Comparison of ENCODE assay signal across 10 cellular contexts in the genomic region with DNA sequence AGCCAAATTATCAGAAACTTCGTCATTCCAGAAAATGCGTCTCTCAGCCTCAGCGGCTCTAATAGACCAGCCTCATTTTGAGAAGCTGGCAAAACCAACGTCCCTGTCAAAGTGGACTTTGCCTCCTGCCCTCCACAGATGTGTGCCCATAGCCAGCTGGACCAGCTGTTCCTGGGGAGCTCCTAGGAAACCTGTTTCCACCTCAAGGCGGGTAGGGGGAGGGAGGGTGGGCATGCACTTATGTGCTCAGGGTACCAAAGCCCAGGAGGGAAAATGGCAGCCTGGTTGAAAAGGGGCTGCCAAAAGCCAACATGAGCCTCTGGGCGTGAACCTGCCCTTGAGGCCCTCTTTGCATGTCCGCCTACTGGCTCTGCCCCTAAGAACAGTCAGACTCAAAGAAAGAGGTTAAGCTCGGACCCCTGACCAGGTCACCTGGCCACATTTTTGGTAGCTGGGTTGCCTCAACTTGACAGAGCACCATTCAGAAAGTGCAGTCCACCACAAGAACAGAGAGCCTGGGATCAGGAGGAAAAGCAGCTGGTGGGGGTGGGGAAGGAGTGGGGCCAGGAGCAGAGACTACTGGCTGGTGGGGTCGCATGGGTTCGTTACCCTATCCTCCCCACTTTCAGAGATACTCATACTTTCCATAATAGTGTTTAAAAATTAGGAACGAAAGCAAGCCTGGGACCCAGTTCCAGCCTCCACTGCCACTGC. TPM values are rescaled to one million over a fixed set of nuclear protein-coding genes. Genes with fewer than 3 reads are reported as not detected.
DNase-seq lines count a peak whose midpoint lies in the region; ATAC-seq and TF ChIP-seq lines count a peak whose summit lies in the region.
"Had no signal": no experiment of that assay in that cellular context is flagged by ENCODE, and none has a peak within 500 bp of the region (broad histone marks: within the 10 kb centered on the region; RNA-seq: fewer than 3 reads in every experiment).

No MANE protein-coding gene starts in this region.

- peak overlapping the region in 10 of 11 experiments; percentile 86 to 99 (median 96); a peak in 16 of 22 replicates for H3K4me2 ChIP-seq in BLaER1 treated with 17β-estradiol and CSF1 and Interleukin-3, amounts not matched to agents 10 nM and 100 nM

- ATAC-seq in HG03196 (IDR thresholded peaks at IDR 0.05; ENCODE audit: unreplicated experiment), result no peak
- ATAC-seq: activated T-cell treated with anti-CD3 and anti-CD28 coated beads, Interleukin-2, amount 50 U/mL, for 4 hours had no signal

- H3K9me3 ChIP-seq in BLaER1 treated with 17β-estradiol and CSF1 and Interleukin-3, amounts not matched to agents 10 nM and 100 nM (replicated peaks in 1 of 11), result peaks cover 0 to 14% (median 4%) of the 10 kb centered on the region in 11 experiments; a peak in 14 of 22 replicates
- H3K9me3 ChIP-seq in ascending aorta (no peaks in the 10 kb centered on the region), iPS-18a (ENCODE audit: control insufficient read depth, low read depth, low read length) (no peaks in the 10 kb centered on the region)

- H3K27ac ChIP-seq in BLaER1 treated with 17β-estradiol and CSF1 and Interleukin-3, amounts not matched to agents 10 nM and 100 nM, result no peak overlapping the region
- H3K27ac ChIP-seq in ascending aorta, result peak overlapping the region; percentile 96 to 97
- peak overlapping the region; percentile 7 for H3K27ac ChIP-seq in iPS-18a (ENCODE audit: low read length)
- H3K27ac ChIP-seq in rectal smooth muscle tissue (ENCODE audit: low read depth, low read length), result peak overlapping the region; percentile 98

- peaks cover 0 to 13% (median 2%) of the 10 kb centered on the region in 11 experiments; a peak in 7 of 22 replicates for H3K36me3 ChIP-seq in BLaER1 treated with 17β-estradiol and CSF1 and Interleukin-3, amounts not matched to agents 10 nM and 100 nM
- no peaks in the 10 kb centered on the region for H3K36me3 ChIP-seq in ascending aorta
- H3K36me3 ChIP-seq in iPS-18a (ENCODE audit: control insufficient read depth, low read depth, low read length), result no peaks in the 10 kb centered on the region
- H3K36me3 ChIP-seq in rectal smooth muscle tissue (ENCODE audit: control insufficient read depth, insufficient read depth, low read length), result no peaks in the 10 kb centered on the region

- intact Hi-C loops in ascending aorta (cut with DNase I), result loop anchor here (5.0 kb wide), 1 partner anchor 43 kb away; a partner anchor contains a TSS

- H3K4me3 ChIP-seq in BLaER1 treated with 17β-estradiol and CSF1 and Interleukin-3, amounts not matched to agents 10 nM and 100 nM, result no peak overlapping the region
- H3K4me3 ChIP-seq in ascending aorta (peak overlapping the region in 1 of 2 donors; percentile 33), iPS-18a (ENCODE audit: low read length) (no peak overlapping the region), rectal smooth muscle tissue (ENCODE audit: low read length) (peak overlapping the region; percentile 11)

- H3K9ac ChIP-seq in BLaER1 treated with 17β-estradiol and CSF1 and Interleukin-3, amounts not matched to agents 10 nM and 100 nM, result no peak overlapping the region
- peak overlapping the region; percentile 37 for H3K9ac ChIP-seq in iPS-18a (ENCODE audit: low read length)
- H3K9ac ChIP-seq in rectal smooth muscle tissue (ENCODE audit: low read length), result peak overlapping the region; percentile 29

- H4K20me1 ChIP-seq in BLaER1 treated with 17β-estradiol and CSF1 and Interleukin-3, amounts not matched to agents 10 nM and 100 nM, result peaks cover 15 to 85% (median 68%) of the 10 kb centered on the region in 11 experiments; a peak in 21 of 22 replicates

- H3K4me1 ChIP-seq in BLaER1 treated with 17β-estradiol and CSF1 and Interleukin-3, amounts not matched to agents 10 nM and 100 nM, result peaks cover 60 to 87% (median 83%) of the 10 kb centered on the region in 10 experiments
- H3K4me1 ChIP-seq in ascending aorta (peaks cover 18 to 36% of the 10 kb centered on the region in 2 donors), iPS-18a (ENCODE audit: control insufficient read depth, low read depth, low read length) (peaks cover 21% of the 10 kb centered on the region), rectal smooth muscle tissue (ENCODE audit: control insufficient read depth, insufficient read depth, low read length) (peaks cover 32% of the 10 kb centered on the region)

- no peaks in the 10 kb centered on the region for H3K27me3 ChIP-seq in BLaER1 treated with 17β-estradiol and CSF1 and Interleukin-3, amounts not matched to agents 10 nM and 100 nM
- H3K27me3 ChIP-seq in ascending aorta (no peaks in the 10 kb centered on the region), iPS-18a (ENCODE audit: control insufficient read depth, insufficient read depth, low read length) (peaks cover 15% of the 10 kb centered on the region), rectal smooth muscle tissue (ENCODE audit: control insufficient read depth, insufficient read depth, low read length) (no peaks in the 10 kb centered on the region)

- DNase-seq in ascending aorta (ENCODE audit: low spot score in 2 of 2) (no peak), NCI-H446 treated with DMSO at 0.1 percent for 48 hours (lab: John Stamatoyannopoulos, UW) (no peak), ureter (ENCODE audit: low spot score) (no peak)
- DNase-seq in stimulated activated CD4-positive, alpha-beta T cell treated with anti-CD3 and anti-CD28 coated beads, Interleukin-2, amount 100 ng/mL, for 24 hours, result no peak
- DNase-seq: activated T-cell treated with anti-CD3 and anti-CD28 coated beads, Interleukin-2, amount 50 U/mL, for 4 hours; NCI-H1436 treated with DMSO at 0.1 percent for 48 hours had no signal

- TF ChIP-seq CTCF in ascending aorta (IDR thresholded peaks at IDR 0.05), result no peak

RNA-seq across cellular contexts. Expression of a gene that starts 3.5 kb away (rescaled TPM):
- total RNA-seq in ascending aorta, result 21.6 TPM
- 30.5 TPM for total RNA-seq in ureter

RNA-seq across cellular contexts. Expression of a gene that starts 35.4 kb away (rescaled TPM):
- total RNA-seq in ascending aorta (6.1 TPM), ureter (22.4 TPM)

RNA-seq across cellular contexts. Expression of a gene that starts 45.1 kb away (rescaled TPM):
- total RNA-seq in ascending aorta, result 117 TPM
- 3.4 TPM for total RNA-seq in ureter

Comparison
In these comparisons a context has a peak if more than half of its experiments do, and no peak if none do; other contexts are left out.
1. H3K27ac ChIP-seq: peak in ascending aorta (2 of 2), iPS-18a (single experiment) and rectal smooth muscle tissue (single experiment); none in BLaER1 treated with 17β-estradiol and CSF1 and Interleukin-3, amounts not matched to agents 10 nM and 100 nM (0 of 11).
2. H3K9ac ChIP-seq: peak in iPS-18a (single experiment) and rectal smooth muscle tissue (single experiment); none in BLaER1 treated with 17β-estradiol and CSF1 and Interleukin-3, amounts not matched to agents 10 nM and 100 nM (0 of 11).
3. RNA of a gene that starts 45.1 kb away (total RNA-seq): 117 TPM in ascending aorta (single experiment); 3.4 TPM in ureter (single experiment); every median in the first group is over 10 times any median in the second.